ENCODE assay signal across 1 cellular context in genomic region chr1:154944422-154945159, GRCh38.
TF ChIP-seq lines count a peak whose summit lies in the region.

No MANE protein-coding gene starts in this region.

TF ChIP-seq in HepG2, 621 proteins besides CTCF, POLR2A, EP300 and RAD21 (continued from another document and continues in another):
- TF ChIP-seq KIAA2018 (CRISPR knock-in tag; IDR thresholded peaks at IDR 0.05; ENCODE audit: borderline replicate concordance) (no peak), NFE2 (CRISPR knock-in tag; IDR thresholded peaks at IDR 0.05) (no peak), REL (CRISPR knock-in tag; conservative IDR thresholded peaks at IDR 0.05) (no peak), ZNF276 (CRISPR knock-in tag; IDR thresholded peaks at IDR 0.05; ENCODE audit: low read depth) (no peak), AHR (CRISPR knock-in tag; IDR thresholded peaks at IDR 0.05) (no peak), YEATS4 (CRISPR knock-in tag; IDR thresholded peaks at IDR 0.05; ENCODE audit: borderline replicate concordance) (peak; percentile 76; the same call in 1 of the 2 replicates), FOSL2 (CRISPR knock-in tag; IDR thresholded peaks at IDR 0.05) (no peak), ZNF451 (CRISPR knock-in tag; IDR thresholded peaks at IDR 0.05) (no peak), TBP (CRISPR knock-in tag; IDR thresholded peaks at IDR 0.05) (no peak), MLXIP (CRISPR knock-in tag; IDR thresholded peaks at IDR 0.05; ENCODE audit: borderline replicate concordance) (no peak; the same call in 1 of the 2 replicates), ZMYM2 (CRISPR knock-in tag; IDR thresholded peaks at IDR 0.05) (peak; percentile 45; the same call in 1 of the 2 replicates), TRAFD1 (CRISPR knock-in tag; IDR thresholded peaks at IDR 0.05; ENCODE audit: borderline replicate concordance) (no peak), NR2C2 (CRISPR knock-in tag; IDR thresholded peaks at IDR 0.05; ENCODE audit: borderline replicate concordance) (no peak), THYN1 (CRISPR knock-in tag; IDR thresholded peaks at IDR 0.05; ENCODE audit: borderline replicate concordance, low read depth) (no peak), IRF2 (CRISPR knock-in tag; IDR thresholded peaks at IDR 0.05) (peak; percentile 72), HES4 (CRISPR knock-in tag; IDR thresholded peaks at IDR 0.05; ENCODE audit: borderline replicate concordance) (0 out of 2 replicates have a peak, but pooled peaks have one; percentile 26), ELF1 (CRISPR knock-in tag; IDR thresholded peaks at IDR 0.05) (no peak), PHF21A (CRISPR knock-in tag; IDR thresholded peaks at IDR 0.05) (peak; percentile 95), EZH2 (conservative IDR thresholded peaks at IDR 0.05; ENCODE audit: low read depth, low read length) (no peak), TFDP1 (CRISPR knock-in tag; IDR thresholded peaks at IDR 0.05; ENCODE audit: borderline replicate concordance) (no peak), ZHX2 (IDR thresholded peaks at IDR 0.05; ENCODE audit: low read depth) (no peak), ZHX2 (CRISPR knock-in tag; IDR thresholded peaks at IDR 0.05; ENCODE audit: borderline replicate concordance) (no peak), THAP8 (CRISPR knock-in tag; IDR thresholded peaks at IDR 0.05; ENCODE audit: borderline replicate concordance) (no peak), ISL2 (CRISPR knock-in tag; IDR thresholded peaks at IDR 0.05) (peak; percentile 50; the same call in 1 of the 2 replicates), ZBTB37 (CRISPR knock-in tag; IDR thresholded peaks at IDR 0.05) (peak; percentile 91), ZNF503 (CRISPR knock-in tag; IDR thresholded peaks at IDR 0.05) (no peak), HNF4A (CRISPR knock-in tag; IDR thresholded peaks at IDR 0.05) (peak; percentile 95)
